8 cellular contexts compared by ENCODE assay signal in the genomic region with DNA sequence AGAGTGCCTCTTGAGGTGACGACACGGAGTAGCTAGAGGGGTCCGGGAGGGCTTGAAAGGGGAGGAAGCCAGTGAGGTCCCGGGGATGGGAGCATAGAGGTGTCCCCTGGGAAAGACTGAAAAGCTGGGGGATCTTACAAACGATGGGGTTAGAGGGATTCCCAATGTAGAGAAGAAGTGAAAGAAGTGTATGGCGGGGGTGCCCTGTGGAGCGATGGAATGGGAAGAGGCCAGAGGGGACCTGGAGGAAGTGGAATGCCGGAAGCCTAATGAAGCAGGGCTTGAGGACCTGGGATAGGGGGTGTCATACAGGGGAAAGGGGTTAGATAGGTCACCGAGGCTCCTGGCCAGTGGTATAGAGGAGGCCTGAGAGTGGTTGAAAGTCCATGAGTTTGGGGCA. TPM values are rescaled to one million over a fixed set of nuclear protein-coding genes. Genes with fewer than 3 reads are reported as not detected.
A peak's percentile ranks its signal among the peaks of the same experiment; 100 is the strongest.
DNase-seq lines count a peak whose midpoint lies in the region; ATAC-seq, FAIRE-seq and TF ChIP-seq lines count a peak whose summit lies in the region.

No MANE protein-coding gene starts in this region.

- peak overlapping the region; percentile 77 for H3K4me3 ChIP-seq in kidney epithelial cell (ENCODE audit: low read depth, low read length)
- H3K4me3 ChIP-seq in thoracic aorta: peak overlapping the region; percentile 92

- peak overlapping the region; percentile 73 to 76 for H3K27ac ChIP-seq in thoracic aorta

- no peaks in the 10 kb centered on the region for H3K36me3 ChIP-seq in kidney epithelial cell (ENCODE audit: control insufficient read depth, insufficient read depth, low read length)
- no peaks in the 10 kb centered on the region for H3K36me3 ChIP-seq in thoracic aorta

- H3K27me3 Mint-ChIP-seq in activated CD8-positive, alpha-beta memory T cell treated with anti-CD3 and anti-CD28 coated beads, Interleukin-2, amount 10 ng/mL, durations not matched to agents 7 days and 5 days: no peaks in the 10 kb centered on the region
- no peaks in the 10 kb centered on the region for H3K27me3 Mint-ChIP-seq in activated naive CD8-positive, alpha-beta T cell treated with anti-CD3 and anti-CD28 coated beads for 36 hours

- no peak for ATAC-seq in activated CD8-positive, alpha-beta memory T cell treated with anti-CD3 and anti-CD28 coated beads, Interleukin-2, amount 10 ng/mL, durations not matched to agents 7 days and 5 days
- no peak for ATAC-seq in thoracic aorta (ENCODE audit: insufficient number of reproducible peaks, low FRiP score, low read depth)
- no peak for ATAC-seq in GM19035 (IDR thresholded peaks at IDR 0.05; ENCODE audit: unreplicated experiment)

- H3K27me3 ChIP-seq in kidney epithelial cell (ENCODE audit: control insufficient read depth, insufficient read depth, low read length): no peaks in the 10 kb centered on the region
- no peaks in the 10 kb centered on the region for H3K27me3 ChIP-seq in thoracic aorta (replicated peaks; ENCODE audit: insufficient read depth)

- H3K36me3 Mint-ChIP-seq in activated CD8-positive, alpha-beta memory T cell treated with anti-CD3 and anti-CD28 coated beads, Interleukin-2, amount 10 ng/mL, durations not matched to agents 7 days and 5 days: peaks cover 4% of the 10 kb centered on the region
- H3K36me3 Mint-ChIP-seq in activated naive CD8-positive, alpha-beta T cell treated with anti-CD3 and anti-CD28 coated beads for 36 hours: no peaks in the 10 kb centered on the region

- H3K9me3 Mint-ChIP-seq in activated CD8-positive, alpha-beta memory T cell treated with anti-CD3 and anti-CD28 coated beads, Interleukin-2, amount 10 ng/mL, durations not matched to agents 7 days and 5 days (ENCODE audit: low read depth): no peaks in the 10 kb centered on the region
- H3K9me3 Mint-ChIP-seq in activated naive CD8-positive, alpha-beta T cell treated with anti-CD3 and anti-CD28 coated beads for 36 hours: no peaks in the 10 kb centered on the region

- H3K4me1 Mint-ChIP-seq in activated CD8-positive, alpha-beta memory T cell treated with anti-CD3 and anti-CD28 coated beads, Interleukin-2, amount 10 ng/mL, durations not matched to agents 7 days and 5 days: peaks cover 35% of the 10 kb centered on the region
- peaks cover 27% of the 10 kb centered on the region for H3K4me1 Mint-ChIP-seq in activated naive CD8-positive, alpha-beta T cell treated with anti-CD3 and anti-CD28 coated beads for 36 hours

- peak overlapping the region; percentile 89 for H3K27ac Mint-ChIP-seq in activated CD8-positive, alpha-beta memory T cell treated with anti-CD3 and anti-CD28 coated beads, Interleukin-2, amount 10 ng/mL, durations not matched to agents 7 days and 5 days
- peak overlapping the region; percentile 75 for H3K27ac Mint-ChIP-seq in activated naive CD8-positive, alpha-beta T cell treated with anti-CD3 and anti-CD28 coated beads for 36 hours

- DNase-seq in activated CD8-positive, alpha-beta memory T cell treated with anti-CD3 and anti-CD28 coated beads, Interleukin-2, amount 10 ng/mL, durations not matched to agents 7 days and 5 days: peak; percentile 49
- DNase-seq in activated CD8-positive, alpha-beta memory T cell treated with anti-CD3 and anti-CD28 coated beads, Interleukin-2, amount 50 U/mL, for 4 hours: no peak
- DNase-seq in activated naive CD8-positive, alpha-beta T cell treated with anti-CD3 and anti-CD28 coated beads for 36 hours: no peak
- DNase-seq in kidney epithelial cell (ENCODE audit: low read depth): no peak
- no peak for DNase-seq in thoracic aorta (ENCODE audit: low spot score)
- DNase-seq in RCC 7860 (ENCODE audit: low spot score): no peak
- DNase-seq in NCI-H526 treated with DMSO at 0.1 percent for 48 hours (lab: John Stamatoyannopoulos, UW): no peak

- TF ChIP-seq CTCF in kidney epithelial cell (IDR thresholded peaks at IDR 0.05; ENCODE audit: insufficient read depth, low read length, poor library complexity, severe bottlenecking) (no peak), thoracic aorta (IDR thresholded peaks at IDR 0.05) (no peak)

- H3K4me3 Mint-ChIP-seq in activated CD8-positive, alpha-beta memory T cell treated with anti-CD3 and anti-CD28 coated beads, Interleukin-2, amount 10 ng/mL, durations not matched to agents 7 days and 5 days: peak overlapping the region; percentile 89
- H3K4me3 Mint-ChIP-seq in activated naive CD8-positive, alpha-beta T cell treated with anti-CD3 and anti-CD28 coated beads for 36 hours: peak overlapping the region; percentile 94

- FAIRE-seq in RCC 7860 (lab: Jason Lieb, UNC): no peak

- CTCF ChIA-PET in activated CD8-positive, alpha-beta memory T cell treated with anti-CD3 and anti-CD28 coated beads, Interleukin-2, amount 10 ng/mL, durations not matched to agents 7 days and 5 days (lab: Charles Lee): interaction anchor here (0.5 to 1.5 kb wide), 4 partner anchors 9 to 89 kb away, joined by 3 to 4 read pairs (median 3); no protein-coding TSS in a partner anchor

- H3K4me1 ChIP-seq in thoracic aorta (ENCODE audit: control insufficient read depth in 1 of 2, low read depth in 2 of 2): peaks cover 19 to 28% of the 10 kb centered on the region in 2 donors

- H3K9me3 ChIP-seq in thoracic aorta: no peaks in the 10 kb centered on the region

RNA-seq across cellular contexts. Expression of a gene that starts 0.6 kb away (rescaled TPM):
- 100 to 1,000 TPM in 1 of 2 experiments, 10 to 100 TPM in 1; 85.3 to 102 TPM for total RNA-seq in activated CD8-positive, alpha-beta memory T cell treated with anti-CD3 and anti-CD28 coated beads, Interleukin-2, amount 10 ng/mL, durations not matched to agents 7 days and 5 days
- total RNA-seq in activated naive CD8-positive, alpha-beta T cell treated with anti-CD3 and anti-CD28 coated beads for 36 hours: 10 to 100 TPM; 83.0 to 83.2 TPM
- total RNA-seq in kidney epithelial cell (98.9 and 111 TPM in 2 replicates), thoracic aorta (10 to 100 TPM; 81.1 to 89.7 TPM)

RNA-seq across cellular contexts. Expression of a gene that starts 4.3 kb away (rescaled TPM):
- 1 to 10 TPM in 1 of 2 experiments, under 1 TPM in 1; 0.47 to 1.3 TPM for total RNA-seq in activated CD8-positive, alpha-beta memory T cell treated with anti-CD3 and anti-CD28 coated beads, Interleukin-2, amount 10 ng/mL, durations not matched to agents 7 days and 5 days
- under 1 TPM; 0.58 to 0.72 TPM for total RNA-seq in activated naive CD8-positive, alpha-beta T cell treated with anti-CD3 and anti-CD28 coated beads for 36 hours
- total RNA-seq in kidney epithelial cell (not detected in 2 replicates), thoracic aorta (not detected)

RNA-seq across cellular contexts. Expression of a gene that starts 45.7 kb away (rescaled TPM):
- total RNA-seq in activated CD8-positive, alpha-beta memory T cell treated with anti-CD3 and anti-CD28 coated beads, Interleukin-2, amount 10 ng/mL, durations not matched to agents 7 days and 5 days: 10 to 100 TPM; 20.1 to 23.0 TPM
- 10 to 100 TPM; 28.7 to 30.9 TPM for total RNA-seq in activated naive CD8-positive, alpha-beta T cell treated with anti-CD3 and anti-CD28 coated beads for 36 hours
- total RNA-seq in kidney epithelial cell: 13.2 and 14.8 TPM in 2 replicates
- 10 to 100 TPM; 23.6 to 27.3 TPM for total RNA-seq in thoracic aorta

RNA-seq across cellular contexts. Expression of a gene that starts 50.7 kb away (rescaled TPM):
- total RNA-seq in activated CD8-positive, alpha-beta memory T cell treated with anti-CD3 and anti-CD28 coated beads, Interleukin-2, amount 10 ng/mL, durations not matched to agents 7 days and 5 days: 10 to 100 TPM; 57.5 to 70.5 TPM
- total RNA-seq in activated naive CD8-positive, alpha-beta T cell treated with anti-CD3 and anti-CD28 coated beads for 36 hours: 10 to 100 TPM; 41.6 to 44.8 TPM
- total RNA-seq in kidney epithelial cell: 31.6 and 34.5 TPM in 2 replicates
- 10 to 100 TPM; 29.8 to 37.0 TPM for total RNA-seq in thoracic aorta
